Comparison of ENCODE assay signal across 8 cellular contexts in the genomic region with DNA sequence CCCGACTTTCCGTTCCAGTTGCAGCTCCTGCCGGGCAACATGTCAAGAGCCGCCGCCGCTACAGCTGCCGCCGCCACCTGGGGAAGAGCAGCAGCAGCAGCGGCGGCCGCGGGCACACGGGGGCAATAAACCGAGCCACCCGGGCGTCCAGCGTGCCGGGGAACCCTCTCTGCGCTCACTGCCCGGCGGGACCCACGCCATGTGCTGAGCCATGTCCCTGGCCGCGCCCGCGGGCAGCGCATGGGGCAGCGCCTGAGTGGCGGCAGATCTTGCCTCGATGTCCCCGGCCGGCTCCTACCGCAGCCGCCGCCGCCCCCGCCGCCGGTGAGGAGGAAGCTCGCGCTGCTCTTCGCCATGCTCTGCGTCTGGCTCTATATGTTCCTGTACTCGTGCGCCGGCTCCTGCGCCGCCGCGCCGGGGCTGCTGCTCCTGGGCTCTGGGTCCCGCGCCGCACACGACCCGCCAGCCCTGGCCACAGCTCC. TPM values are rescaled to one million over a fixed set of nuclear protein-coding genes. Genes with fewer than 3 reads are reported as not detected.
DNase-seq lines count a peak whose midpoint lies in the region; ATAC-seq and TF ChIP-seq lines count a peak whose summit lies in the region.

No MANE protein-coding gene starts in this region.

- H3K27ac Mint-ChIP-seq in T-helper 17 cell = peak overlapping the region; percentile 90
- no peak overlapping the region for H3K27ac Mint-ChIP-seq in endothelial cell (ENCODE audit: unreplicated experiment)
- H3K27ac Mint-ChIP-seq in nephron progenitor cell = peak overlapping the region; percentile 45

- no peak for TF ChIP-seq CTCF in endothelial cell (IDR thresholded peaks at IDR 0.05; ENCODE audit: unreplicated experiment)
- TF ChIP-seq CTCF in nephron progenitor cell (IDR thresholded peaks at IDR 0.05) = no peak

- H3K27me3 Mint-ChIP-seq in T-helper 17 cell (peaks cover 33% of the 10 kb centered on the region), endothelial cell (ENCODE audit: unreplicated experiment) (peaks cover 34% of the 10 kb centered on the region), nephron progenitor cell (ENCODE audit: low read depth, poor library complexity) (peaks cover 46% of the 10 kb centered on the region)

- H3K9me3 ChIP-seq in T-helper 17 cell (ENCODE audit: control insufficient read depth, low read length, poor library complexity, severe bottlenecking) = no peaks in the 10 kb centered on the region

- H3K4me3 Mint-ChIP-seq in T-helper 17 cell = peak overlapping the region; percentile 99
- peak overlapping the region; percentile 92 for H3K4me3 Mint-ChIP-seq in endothelial cell (ENCODE audit: unreplicated experiment)
- H3K4me3 Mint-ChIP-seq in nephron progenitor cell = peak overlapping the region; percentile 84

- peak overlapping the region; percentile 51; the same call in 1 of the 2 replicates for H3K4me3 ChIP-seq in GM08714 (ENCODE audit: low read length)

- H3K9me3 Mint-ChIP-seq in endothelial cell (ENCODE audit: unreplicated experiment) (no peaks in the 10 kb centered on the region), nephron progenitor cell (no peaks in the 10 kb centered on the region)

- H3K36me3 Mint-ChIP-seq in T-helper 17 cell (ENCODE audit: low read depth) (peaks cover 2% of the 10 kb centered on the region), endothelial cell (ENCODE audit: low read depth, unreplicated experiment) (no peaks in the 10 kb centered on the region), nephron progenitor cell (ENCODE audit: low read depth) (no peaks in the 10 kb centered on the region)

- H3K4me1 Mint-ChIP-seq in T-helper 17 cell (peaks cover 54% of the 10 kb centered on the region), endothelial cell (ENCODE audit: unreplicated experiment) (peaks cover 32% of the 10 kb centered on the region), nephron progenitor cell (peaks cover 68% of the 10 kb centered on the region)

- ATAC-seq in HG02852 (IDR thresholded peaks at IDR 0.05; ENCODE audit: unreplicated experiment) = peak; percentile 0
- peak; percentile 13 for ATAC-seq in T-helper 17 cell

- DNase-seq in T-helper 17 cell = peak in 2 of 3 donors; percentile 21 to 32
- DNase-seq in endothelial cell (ENCODE audit: low spot score) = peak; percentile 33
- no peak for DNase-seq in nephron progenitor cell
- no peak for DNase-seq in HuH-7 (ENCODE audit: low spot score)
- no peak for DNase-seq in H4 (ENCODE audit: low spot score)
- no peak for DNase-seq in NCI-H187 (lab: John Stamatoyannopoulos, UW)

RNA-seq across cellular contexts. Expression of gene HS3ST3B1, which starts 0.4 kb away (rescaled TPM):
- total RNA-seq in T-helper 17 cell (10 to 100 TPM; 13.5 to 15.4 TPM), endothelial cell (ENCODE audit: unreplicated experiment) (8.5 TPM)
- 9.7 and 9.8 TPM in 2 replicates for total RNA-seq in H4 (2014; rRNA removed; shearing (Covaris generic))

Comparison
In these comparisons a context has a peak if more than half of its experiments do, and no peak if none do; other contexts are left out.
1. DNase-seq: peak in T-helper 17 cell (2 of 3) and endothelial cell (single experiment); none in nephron progenitor cell (single experiment), HuH-7 (single experiment), H4 (single experiment) and NCI-H187 (0 of 2).
2. Peak in every context shown above with its lines, with median percentiles within 50 percentile points of each other: H3K4me3 Mint-ChIP-seq.